Comparison of ENCODE assay signal across 17 cellular contexts in the genomic region with DNA sequence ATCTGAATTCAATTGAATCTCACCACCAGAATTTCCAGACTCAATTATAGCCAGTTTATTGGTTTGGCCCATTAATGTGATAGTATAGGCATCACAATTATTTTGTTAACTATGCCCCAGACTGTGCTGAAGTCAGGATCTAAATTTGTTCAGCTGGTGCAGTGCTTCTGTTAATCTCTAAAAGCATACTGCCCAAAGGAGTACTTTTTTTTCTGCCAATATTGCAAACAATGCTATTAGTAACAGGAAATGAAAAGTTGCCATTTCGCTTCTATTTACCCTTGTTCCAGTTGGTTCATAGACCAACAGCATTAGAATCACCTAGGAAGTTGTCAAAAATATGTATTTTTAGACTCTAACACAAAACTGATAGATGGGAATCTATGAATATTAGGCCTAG.
"Had no signal": no experiment of that assay in that cellular context is flagged by ENCODE, and none has a peak within 500 bp of the region (broad histone marks: within the 10 kb centered on the region; RNA-seq: fewer than 3 reads in every experiment).

No MANE protein-coding gene starts in this region.

- H3K27ac ChIP-seq: lower lobe of right lung, ovary, stomach, testis, tibial artery, upper lobe of left lung had no signal

- DNase-seq: cortex of kidney; effector CD4-positive, alpha-beta T cell; left ventricle myocardium superior; lower lobe of right lung; natural killer cell; occipital lobe; ovary; stimulated activated CD4-positive, alpha-beta T cell treated with anti-CD3 and anti-CD28 coated beads, Interleukin-2, amount 100 ng/mL, for 24 hours; stimulated activated CD4-positive, alpha-beta T cell treated with anti-CD3 and anti-CD28 coated beads, Interleukin-4, amount 100 ng/mL, for 24 hours; stimulated activated naive CD4-positive, alpha-beta T cell treated with Interleukin-2 at 50 U/mL for 16 hours; stomach; testis; tibial artery; upper lobe of left lung had no signal

- H3K4me3 ChIP-seq: lower lobe of right lung, ovary, smooth muscle cell, stomach, testis, tibial artery, upper lobe of left lung had no signal

- ATAC-seq: left ventricle myocardium superior; lower lobe of right lung; natural killer cell; sciatic nerve; stimulated activated effector memory CD8-positive, alpha-beta T cell treated with anti-CD3 and anti-CD28 coated beads, Interleukin-12 subunit alpha, Interleukin-12 subunit beta, amount 100 ng/mL, for 72 hours had no signal

- H3K27me3 ChIP-seq: ovary, stomach, testis, tibial artery, upper lobe of left lung had no signal

- H3K36me3 ChIP-seq: lower lobe of right lung, ovary, stomach, tibial artery, upper lobe of left lung had no signal

- H3K9me3 ChIP-seq: lower lobe of right lung, ovary, stomach, testis, tibial artery, upper lobe of left lung had no signal

- H3K4me1 ChIP-seq: lower lobe of right lung, stomach, testis, tibial artery, upper lobe of left lung had no signal
